ENCODE assay signal across 26 cellular contexts in genomic region chr9:9917400-9917799, GRCh38.
"Had no signal": no experiment of that assay in that cellular context is flagged by ENCODE, and none has a peak within 500 bp of the region (broad histone marks: within the 10 kb centered on the region; RNA-seq: fewer than 3 reads in every experiment).

No MANE protein-coding gene starts in this region.

- H3K36me3 ChIP-seq: colonic mucosa, esophagus squamous epithelium, gastrocnemius medialis, heart right ventricle, left lung, lower lobe of right lung had no signal

- H3K4me3 Mint-ChIP-seq: dendritic cell treated with granulocyte-macrophage colony-stimulating factor and Interleukin-4, amounts not matched to agents 40 ng/mL and 50 ng/mL, for 4 days; effector memory CD8-positive, alpha-beta T cell; endodermal cell; mesothelial cell of epicardium; naive B cell had no signal

- H3K4me3 ChIP-seq: colonic mucosa, esophagus squamous epithelium, gastrocnemius medialis, heart right ventricle, left lung, lower lobe of right lung, mucosa of descending colon had no signal

- H3K27me3 Mint-ChIP-seq: dendritic cell treated with granulocyte-macrophage colony-stimulating factor and Interleukin-4, amounts not matched to agents 40 ng/mL and 50 ng/mL, for 4 days; effector memory CD8-positive, alpha-beta T cell; naive B cell had no signal

- H3K27ac ChIP-seq: colonic mucosa, epithelial cell of prostate, esophagus squamous epithelium, gastrocnemius medialis, heart right ventricle, left lung, lower lobe of right lung had no signal

- DNase-seq: colonic mucosa; cortex of kidney; effector CD8-positive, alpha-beta T cell; effector memory CD8-positive, alpha-beta T cell; endodermal cell; erythroblast; esophagus squamous epithelium; foreskin fibroblast; foreskin melanocyte; gastrocnemius medialis; glutamatergic neuron; head of caudate nucleus; heart right ventricle; hippocampal formation; left cardiac atrium; left lung; left ventricle myocardium superior; lower lobe of right lung; mesenchymal stem cell; mucosa of descending colon; naive B cell had no signal

- FAIRE-seq: keratinocyte had no signal

- H3K27me3 ChIP-seq: colonic mucosa, esophagus squamous epithelium, gastrocnemius medialis, heart right ventricle, left lung had no signal

- H3K27ac Mint-ChIP-seq: dendritic cell treated with granulocyte-macrophage colony-stimulating factor and Interleukin-4, amounts not matched to agents 40 ng/mL and 50 ng/mL, for 4 days; effector memory CD8-positive, alpha-beta T cell; endodermal cell; mesothelial cell of epicardium; naive B cell had no signal

- H3K4me1 Mint-ChIP-seq: naive B cell had no signal

- H3K4me1 ChIP-seq: colonic mucosa, esophagus squamous epithelium, gastrocnemius medialis, heart right ventricle, left lung, lower lobe of right lung had no signal

- H3K9me3 ChIP-seq: colonic mucosa, esophagus squamous epithelium, gastrocnemius medialis, lower lobe of right lung, mucosa of descending colon had no signal

- ATAC-seq: effector memory CD8-positive, alpha-beta T cell; esophagus mucosa; gastrocnemius medialis; heart right ventricle; left cardiac atrium; left lung; left ventricle myocardium superior; lower lobe of right lung; mucosa of descending colon had no signal
